Comparison of ENCODE assay signal across 19 cellular contexts in genomic region chr1:111743679-111744101, GRCh38. TPM values are rescaled to one million over a fixed set of nuclear protein-coding genes. Genes with fewer than 3 reads are reported as not detected.
DNase-seq lines count a peak whose midpoint lies in the region; ATAC-seq and TF ChIP-seq lines count a peak whose summit lies in the region.
"Had no signal": no experiment of that assay in that cellular context is flagged by ENCODE, and none has a peak within 500 bp of the region (broad histone marks: within the 10 kb centered on the region; RNA-seq: fewer than 3 reads in every experiment).

No MANE protein-coding gene starts in this region.

- H3K9me3 ChIP-seq in right atrium auricular region: no peaks in the 10 kb centered on the region
- H3K9me3 ChIP-seq: Peyer's patch, thoracic aorta had no signal

- intact Hi-C loops in Right ventricle myocardium inferior (cut with DNase I): no loop called here
- intact Hi-C loops in cardiac septum (cut with DNase I): no loop called here

- H3K27me3 Mint-ChIP-seq in chondrocyte (ENCODE audit: low read depth): no peaks in the 10 kb centered on the region

- no peaks in the 10 kb centered on the region for H3K27me3 ChIP-seq in right atrium auricular region
- H3K27me3 ChIP-seq: Peyer's patch had no signal

- no peaks in the 10 kb centered on the region for H3K36me3 ChIP-seq in right atrium auricular region
- H3K36me3 ChIP-seq: Peyer's patch, thoracic aorta had no signal

- TF ChIP-seq CTCF in chondrocyte (IDR thresholded peaks at IDR 0.05) (no peak), right atrium auricular region (IDR thresholded peaks at IDR 0.05) (no peak)

- no peaks in the 10 kb centered on the region for H3K9me3 Mint-ChIP-seq in chondrocyte (ENCODE audit: low read depth)
- H3K9me3 Mint-ChIP-seq: H9; nephron progenitor cell; T-helper 1 cell treated with Interleukin-12 subunit alpha and Interleukin-12 subunit beta and Interleukin-4 antibody, amounts not matched to agents 30 μg/mL and 1 μg/mL, for 36 hours had no signal

- peaks cover 0 to 68% of the 10 kb centered on the region in 2 donors for H3K4me1 ChIP-seq in right atrium auricular region

- no peaks in the 10 kb centered on the region for H3K36me3 Mint-ChIP-seq in chondrocyte (ENCODE audit: low read depth)

- peak; percentile 6 for ATAC-seq in Right ventricle myocardium inferior
- no peak for ATAC-seq in GM21619 (IDR thresholded peaks at IDR 0.05; ENCODE audit: unreplicated experiment)
- ATAC-seq in HG03175 (IDR thresholded peaks at IDR 0.05; ENCODE audit: unreplicated experiment): no peak
- ATAC-seq: left colon had no signal

- no peak overlapping the region for H3K4me3 Mint-ChIP-seq in chondrocyte (ENCODE audit: unreplicated experiment)
- H3K4me3 Mint-ChIP-seq: H9; nephron progenitor cell; T-helper 1 cell treated with Interleukin-12 subunit alpha and Interleukin-12 subunit beta and Interleukin-4 antibody, amounts not matched to agents 30 μg/mL and 1 μg/mL, for 36 hours had no signal

- H3K27ac Mint-ChIP-seq in chondrocyte (ENCODE audit: unreplicated experiment): peak overlapping the region; percentile 29
- H3K27ac Mint-ChIP-seq: H9; nephron progenitor cell; T-helper 1 cell treated with Interleukin-12 subunit alpha and Interleukin-12 subunit beta and Interleukin-4 antibody, amounts not matched to agents 30 μg/mL and 1 μg/mL, for 36 hours had no signal

- no peak overlapping the region for H3K4me3 ChIP-seq in right atrium auricular region
- H3K4me3 ChIP-seq: Peyer's patch, smooth muscle cell, thoracic aorta had no signal

- peak overlapping the region; percentile 62 to 87 for H3K27ac ChIP-seq in right atrium auricular region
- H3K27ac ChIP-seq: thoracic aorta had no signal

- peaks cover 19% of the 10 kb centered on the region for H3K4me1 Mint-ChIP-seq in chondrocyte (ENCODE audit: low read depth)

- no peak for DNase-seq in Right ventricle myocardium inferior (ENCODE audit: missing footprints)
- DNase-seq in cardiac septum (ENCODE audit: low spot score): no peak
- DNase-seq in chondrocyte (ENCODE audit: low spot score): no peak
- no peak for DNase-seq in right atrium auricular region (ENCODE audit: low spot score)
- no peak for DNase-seq in cerebellar cortex (ENCODE audit: low spot score)
- no peak for DNase-seq in C1 segment of cervical spinal cord (lab: John Stamatoyannopoulos, UW)
- DNase-seq: activated CD4-positive, alpha-beta T cell treated with anti-CD3 and anti-CD28 coated beads, Interleukin-2, amount 50 U/mL, for 48 hours; activated naive CD4-positive, alpha-beta T cell treated with anti-CD3 and anti-CD28 coated beads, Interleukin-2, amount 50 U/mL, for 16 hours; H9; left colon; NCI-H1092; NCI-H345; nephron progenitor cell; Peyer's patch had no signal

RNA-seq across cellular contexts. Expression of gene INKA2, which starts 4.5 kb away (rescaled TPM):
- total RNA-seq in Right ventricle myocardium inferior (28.5 TPM), cardiac septum (13.7 TPM), chondrocyte (2.8 to 5.4 TPM (median 3.6 TPM) in 3 replicates), right atrium auricular region (10 to 100 TPM; 17.3 to 23.4 TPM)
- total RNA-seq: smooth muscle cell had no signal

RNA-seq across cellular contexts. Expression of gene DDX20, which starts 12.0 kb away (rescaled TPM):
- total RNA-seq in Right ventricle myocardium inferior (6.6 TPM), cardiac septum (7.6 TPM), chondrocyte (9.9 to 10.7 TPM (median 10.0 TPM) in 3 replicates), right atrium auricular region (1 to 10 TPM; 6.1 to 8.8 TPM)
